In the genomic region with DNA sequence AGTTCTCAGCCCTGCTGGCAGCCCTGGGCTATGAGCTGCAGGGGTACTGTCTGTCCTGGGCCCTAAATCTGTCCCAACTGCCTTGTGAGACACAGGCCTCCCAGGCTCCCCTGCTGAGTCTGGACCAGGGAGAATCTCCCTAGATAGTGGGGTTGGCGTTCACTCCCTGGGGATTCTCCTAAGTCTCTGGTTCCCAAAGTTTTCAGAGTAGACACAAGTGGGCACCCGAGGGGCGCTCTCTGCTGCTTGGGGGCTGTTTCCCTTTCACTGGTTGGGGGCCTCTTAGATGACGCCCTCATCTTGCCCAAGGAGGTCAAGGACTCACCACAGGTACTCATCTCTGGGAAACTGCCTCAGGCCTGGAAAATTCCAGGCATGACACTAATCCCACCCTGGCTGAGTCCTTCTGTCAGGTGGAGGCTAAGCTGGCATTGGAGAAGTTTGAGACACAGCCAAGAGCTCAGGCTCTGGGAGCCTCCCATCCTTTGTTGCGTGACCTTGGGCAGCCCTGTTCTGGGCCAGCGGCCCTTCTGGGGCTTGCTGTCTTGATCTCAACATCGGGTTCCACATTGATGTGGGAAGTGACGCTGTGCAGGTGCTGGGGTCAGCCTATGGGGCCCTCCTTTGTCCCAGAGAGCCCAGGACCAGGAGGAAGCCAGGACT, we compare ENCODE assay signal across 1 cellular context.
TF ChIP-seq lines count a peak whose summit lies in the region.

No MANE protein-coding gene starts in this region.

TF ChIP-seq in SK-N-SH, 30 proteins besides CTCF, POLR2A, EP300 and RAD21 (continued from another document):
- TF ChIP-seq SIN3A (IDR thresholded peaks at IDR 0.05; ENCODE audit: borderline replicate concordance, low read depth, low read length): no peak
- no peak for TF ChIP-seq RFX5 (IDR thresholded peaks at IDR 0.05; ENCODE audit: low read length)
- no peak; the same call in 1 of the 2 replicates for TF ChIP-seq POLR2AphosphoS5 (IDR thresholded peaks at IDR 0.05; ENCODE audit: low read depth, low read length)
- no peak for TF ChIP-seq MEF2A (IDR thresholded peaks at IDR 0.05; ENCODE audit: borderline replicate concordance, low read depth)
